10 cellular contexts compared by ENCODE assay signal in genomic region chr22:17964153-17964552, GRCh38.
A peak's percentile ranks its signal among the peaks of the same experiment; 100 is the strongest.
DNase-seq lines count a peak whose midpoint lies in the region; ATAC-seq and TF ChIP-seq lines count a peak whose summit lies in the region.
"Had no signal": no experiment of that assay in that cellular context is flagged by ENCODE, and none has a peak within 500 bp of the region (broad histone marks: within the 10 kb centered on the region; RNA-seq: fewer than 3 reads in every experiment).

No MANE protein-coding gene starts in this region.

- H2BK5ac ChIP-seq in trophoblast cell (ENCODE audit: low read depth, low read length, poor library complexity): no peak overlapping the region

- H3K23ac ChIP-seq in trophoblast cell (ENCODE audit: low read length): no peak overlapping the region

- no peak overlapping the region for H2BK12ac ChIP-seq in trophoblast cell (ENCODE audit: low read length)

- ATAC-seq in GM18868 (IDR thresholded peaks at IDR 0.05; ENCODE audit: unreplicated experiment): peak; percentile 50
- ATAC-seq in HG02970 (IDR thresholded peaks at IDR 0.05; ENCODE audit: low FRiP score, unreplicated experiment): peak; percentile 34
- ATAC-seq in HG02840 (IDR thresholded peaks at IDR 0.05; ENCODE audit: low FRiP score, unreplicated experiment): no peak
- no peak for ATAC-seq in HG03108 (IDR thresholded peaks at IDR 0.05; ENCODE audit: unreplicated experiment)

- no peak overlapping the region for H2AFZ ChIP-seq in trophoblast cell (ENCODE audit: insufficient read depth, low read length, poor library complexity)

- WGBS in trophoblast cell (ENCODE audit: extremely low coverage, insufficient coverage, insufficient read length): no CpG with 5 or more reads among the region's 6 CpGs

- H3K79me1 ChIP-seq in trophoblast cell (ENCODE audit: low read length): peaks cover 7% of the 10 kb centered on the region

- peaks cover 14 to 17% of the 10 kb centered on the region in 2 experiments for H3K4me1 ChIP-seq in trophoblast cell (ENCODE audit: control insufficient read depth in 1 of 2, insufficient read depth in 2 of 2, low read length in 2 of 2)

- TF ChIP-seq CTCF in chondrocyte (IDR thresholded peaks at IDR 0.05): no peak

- H3K9me3 ChIP-seq in trophoblast cell (ENCODE audit: insufficient read depth, low read depth, low read length): no peaks in the 10 kb centered on the region

- H3K36me3 Mint-ChIP-seq in chondrocyte (ENCODE audit: low read depth): peaks cover 2% of the 10 kb centered on the region

- H3K27ac ChIP-seq in trophoblast cell (ENCODE audit: low read depth, low read length): peak overlapping the region; percentile 44

- no peaks in the 10 kb centered on the region for H3K36me3 ChIP-seq in trophoblast cell (ENCODE audit: control insufficient read depth in 1 of 2, insufficient read depth in 2 of 2, low read length in 2 of 2)

- H3K9me3 Mint-ChIP-seq in chondrocyte (ENCODE audit: low read depth): no peaks in the 10 kb centered on the region

- H3K4me3 Mint-ChIP-seq in chondrocyte (ENCODE audit: unreplicated experiment): no peak overlapping the region

- no peak overlapping the region for H4K8ac ChIP-seq in trophoblast cell (ENCODE audit: low read depth, low read length)

- no peak overlapping the region for H3K18ac ChIP-seq in trophoblast cell (ENCODE audit: low read length)

- no peak overlapping the region for H4K12ac ChIP-seq in trophoblast cell (ENCODE audit: low read depth, low read length)

- no peak overlapping the region for H2BK120ac ChIP-seq in trophoblast cell (ENCODE audit: insufficient read depth, low read length, poor library complexity)

- peak overlapping the region; percentile 35 for H2AK5ac ChIP-seq in trophoblast cell (ENCODE audit: low read length)

- H3K4me3 ChIP-seq in trophoblast cell (ENCODE audit: low read depth, low read length): no peak overlapping the region

- H3K4ac ChIP-seq in trophoblast cell (ENCODE audit: low read depth, low read length): no peak overlapping the region

- peak overlapping the region; percentile 44 for H3K14ac ChIP-seq in trophoblast cell (ENCODE audit: low read length)

- peaks cover 32% of the 10 kb centered on the region for H3K4me1 Mint-ChIP-seq in chondrocyte (ENCODE audit: low read depth)

- no peak overlapping the region for H4K91ac ChIP-seq in trophoblast cell (ENCODE audit: low read depth, low read length)

- H3K9ac ChIP-seq in trophoblast cell (ENCODE audit: low read length): no peak overlapping the region

- DNase-seq in chondrocyte (ENCODE audit: low spot score) (no peak), trophoblast cell (peak; percentile 47 to 56), dermis blood vessel endothelial cell (no peak), NCI-H1930 (lab: John Stamatoyannopoulos, UW) (no peak)
- DNase-seq: activated effector memory CD4-positive, alpha-beta T cell treated with anti-CD3 and anti-CD28 coated beads, Interleukin-2, amount 50 U/mL, for 16 hours; DMS 273 treated with DMSO at 0.1 percent for 48 hours had no signal

- H3K79me2 ChIP-seq in trophoblast cell (ENCODE audit: control insufficient read depth, insufficient read depth, low read length, poor library complexity): peaks cover 3% of the 10 kb centered on the region

- no peaks in the 10 kb centered on the region for H3K27me3 ChIP-seq in trophoblast cell (ENCODE audit: insufficient read depth, low read length)

- H3K27ac Mint-ChIP-seq in chondrocyte (ENCODE audit: unreplicated experiment): peak overlapping the region; percentile 45

- no peak overlapping the region for H3K4me2 ChIP-seq in trophoblast cell (ENCODE audit: low read length)

- no peaks in the 10 kb centered on the region for H3K27me3 Mint-ChIP-seq in chondrocyte (ENCODE audit: low read depth)

Comparison
In these comparisons a context has a peak if more than half of its experiments do, and no peak if none do; other contexts are left out.
1. ATAC-seq: peak in GM18868 (single experiment) and HG02970 (single experiment); none in HG02840 (single experiment) and HG03108 (single experiment).
2. DNase-seq: peak in trophoblast cell (2 of 2); none in chondrocyte (single experiment), dermis blood vessel endothelial cell (single experiment) and NCI-H1930 (0 of 2).